ENCODE assay signal across 18 cellular contexts in genomic region chr4:155828628-155829027, GRCh38. TPM values are rescaled to one million over a fixed set of nuclear protein-coding genes. Genes with fewer than 3 reads are reported as not detected.
A peak's percentile ranks its signal among the peaks of the same experiment; 100 is the strongest.
DNase-seq lines count a peak whose midpoint lies in the region; ATAC-seq and TF ChIP-seq lines count a peak whose summit lies in the region.
"Had no signal": no experiment of that assay in that cellular context is flagged by ENCODE, and none has a peak within 500 bp of the region (broad histone marks: within the 10 kb centered on the region; RNA-seq: fewer than 3 reads in every experiment).

No MANE protein-coding gene starts in this region.

- DNase-seq in EH (ENCODE audit: low read depth) (peak; percentile 54), RPMI7951 (ENCODE audit: low read depth) (peak; percentile 13), brain microvascular endothelial cell (peak; percentile 20), fibroblast of pulmonary artery (ENCODE audit: low read depth) (peak; percentile 12), foreskin keratinocyte (no peak), C1 segment of cervical spinal cord (lab: John Stamatoyannopoulos, UW) (no peak)
- no peak for DNase-seq in activated CD4-positive, alpha-beta T cell treated with anti-CD3 and anti-CD28 coated beads, Interleukin-2, amount 50 U/mL, for 1 hour
- DNase-seq: COR-L47, GM23248, HCEC 1CT, NCI-H187, NCI-H748 treated with DMSO at 0.1 percent for 48 hours, PC-9, Right ventricle myocardium superior, SK-N-SH had no signal

- no peaks in the 10 kb centered on the region for H3K36me3 ChIP-seq in brain microvascular endothelial cell (replicated peaks)

- no peak overlapping the region for H3K4me3 ChIP-seq in brain microvascular endothelial cell (ENCODE audit: low read depth, low read length)
- H3K4me3 ChIP-seq in fibroblast of pulmonary artery (replicated peaks; ENCODE audit: low read depth, low read length), result no peak overlapping the region
- H3K4me3 ChIP-seq: A549, GM23248, PC-9 had no signal

- H3K27ac ChIP-seq in brain microvascular endothelial cell, result no peak overlapping the region
- H3K27ac ChIP-seq in foreskin keratinocyte, result no peak overlapping the region
- H3K27ac ChIP-seq: A549, GM23248, PC-9 had no signal

- TF ChIP-seq CTCF in brain microvascular endothelial cell (IDR thresholded peaks at IDR 0.05; ENCODE audit: low read depth, low read length, missing control alignments), result no peak
- no peak for TF ChIP-seq CTCF in fibroblast of pulmonary artery (IDR thresholded peaks at IDR 0.05; ENCODE audit: low read length, missing control alignments)
- TF ChIP-seq CTCF in foreskin keratinocyte (conservative IDR thresholded peaks at IDR 0.05), result no peak

- no peaks in the 10 kb centered on the region for H3K27me3 ChIP-seq in brain microvascular endothelial cell (replicated peaks)
- no peaks in the 10 kb centered on the region for H3K27me3 ChIP-seq in foreskin keratinocyte

- no peak for ATAC-seq in foreskin keratinocyte
- ATAC-seq in GM21737 (IDR thresholded peaks at IDR 0.05; ENCODE audit: unreplicated experiment), result no peak
- ATAC-seq: A549 had no signal

- in situ Hi-C loops in brain microvascular endothelial cell (cut with HindIII; ENCODE audit: low pct_ligation_motif_present, low sequenced_read_pairs), result no loop called here

- H3K4me1 ChIP-seq in foreskin keratinocyte, result no peaks in the 10 kb centered on the region
- H3K4me1 ChIP-seq: A549 had no signal

RNA-seq across cellular contexts. Expression of gene ASIC5, which starts 37.4 kb away (rescaled TPM):
- total RNA-seq in RPMI7951 (2014; rRNA removed; shearing (Covaris generic)), result not detected in 2 replicates
- not detected in 2 replicates for total RNA-seq in foreskin keratinocyte
- polyA plus RNA-seq in foreskin keratinocyte, result not detected in 2 replicates
- total RNA-seq: GM23248, PC-9, Right ventricle myocardium superior had no signal
- polyA plus RNA-seq: A549, CD14-positive monocyte, GM23248, SK-N-SH had no signal

Comparison
In these comparisons a context has a peak if more than half of its experiments do, and no peak if none do; other contexts are left out.
1. DNase-seq: peak in EH (single experiment), RPMI7951 (single experiment), brain microvascular endothelial cell (single experiment) and fibroblast of pulmonary artery (single experiment); none in foreskin keratinocyte (0 of 2), C1 segment of cervical spinal cord (0 of 14) and activated CD4-positive, alpha-beta T cell treated with anti-CD3 and anti-CD28 coated beads, Interleukin-2, amount 50 U/mL, for 1 hour (single experiment).